ENCODE assay signal across 10 cellular contexts in genomic region chr3:181838940-181839914, GRCh38.
DNase-seq lines count a peak whose midpoint lies in the region; ATAC-seq lines count a peak whose summit lies in the region.
"Had no signal": no experiment of that assay in that cellular context is flagged by ENCODE, and none has a peak within 500 bp of the region (broad histone marks: within the 10 kb centered on the region; RNA-seq: fewer than 3 reads in every experiment).

No MANE protein-coding gene starts in this region.

- peak overlapping the region; percentile 70 for H3K4me3 ChIP-seq in endocrine pancreas (ENCODE audit: control insufficient read depth, insufficient read depth, low read length)

- no peaks in the 10 kb centered on the region for H3K9me3 ChIP-seq in endocrine pancreas (ENCODE audit: control insufficient read depth, low read length)

- no peak overlapping the region for H3K27ac Mint-ChIP-seq in effector memory CD8-positive, alpha-beta T cell

- no peak overlapping the region for H3K4me3 Mint-ChIP-seq in effector memory CD8-positive, alpha-beta T cell

- H3K27me3 Mint-ChIP-seq in effector memory CD8-positive, alpha-beta T cell: no peaks in the 10 kb centered on the region

- no peaks in the 10 kb centered on the region for H3K9me3 Mint-ChIP-seq in effector memory CD8-positive, alpha-beta T cell

- H3K36me3 ChIP-seq in endocrine pancreas (ENCODE audit: control insufficient read depth, insufficient read depth, low read length): no peaks in the 10 kb centered on the region

- no peaks in the 10 kb centered on the region for H3K36me3 Mint-ChIP-seq in effector memory CD8-positive, alpha-beta T cell (ENCODE audit: insufficient read depth)

- peak; percentile 96 for DNase-seq in COR-L47 (lab: John Stamatoyannopoulos, UW)
- peak; percentile 89 for DNase-seq in NCI-H2196 (lab: John Stamatoyannopoulos, UW; ENCODE audit: unreplicated experiment)
- DNase-seq in AML-193 (lab: John Stamatoyannopoulos, UW): no peak
- no peak for DNase-seq in effector memory CD8-positive, alpha-beta T cell
- no peak for DNase-seq in SKM-1 treated with dmso at 0.1 percent for 144 hours (lab: John Stamatoyannopoulos, UW; ENCODE audit: unreplicated experiment)
- DNase-seq: activated CD4-positive, alpha-beta T cell treated with anti-CD3 and anti-CD28 coated beads, Interleukin-2, amount 50 U/mL, for 48 hours; amygdala had no signal

- H3K9ac ChIP-seq in endocrine pancreas (ENCODE audit: control insufficient read depth, insufficient read depth, low read length): no peak overlapping the region

- H3K4me1 ChIP-seq in endocrine pancreas (ENCODE audit: control insufficient read depth, insufficient read depth, low read length): no peaks in the 10 kb centered on the region

- ATAC-seq in HG03039 (IDR thresholded peaks at IDR 0.05; ENCODE audit: unreplicated experiment) (peak; percentile 16), HG02642 (IDR thresholded peaks at IDR 0.05; ENCODE audit: poor library complexity, unreplicated experiment) (no peak)
- ATAC-seq in effector memory CD8-positive, alpha-beta T cell (replicated peaks): no peak

- H3K27me3 ChIP-seq in endocrine pancreas (ENCODE audit: control insufficient read depth, insufficient read depth, low read length): no peaks in the 10 kb centered on the region

- no peaks in the 10 kb centered on the region for H3K4me1 Mint-ChIP-seq in effector memory CD8-positive, alpha-beta T cell (ENCODE audit: low read depth in 2 of 2)

Comparison
In these comparisons a context has a peak if more than half of its experiments do, and no peak if none do; other contexts are left out.
1. DNase-seq: peak in COR-L47 (single experiment) and NCI-H2196 (single experiment); none in AML-193 (0 of 2), effector memory CD8-positive, alpha-beta T cell (0 of 3) and SKM-1 treated with dmso at 0.1 percent for 144 hours (single experiment).